8 cellular contexts compared by ENCODE assay signal in genomic region chr3:51966486-51966885, GRCh38. TPM values are rescaled to one million over a fixed set of nuclear protein-coding genes. Genes with fewer than 3 reads are reported as not detected.
DNase-seq lines count a peak whose midpoint lies in the region; ATAC-seq, FAIRE-seq and TF ChIP-seq lines count a peak whose summit lies in the region.

No MANE protein-coding gene starts in this region.

- no peak overlapping the region for H3K27ac Mint-ChIP-seq in activated naive CD4-positive, alpha-beta T cell treated with anti-CD3 and anti-CD28 coated beads for 36 hours
- H3K27ac Mint-ChIP-seq in activated naive CD4-positive, alpha-beta T cell treated with anti-CD3 and anti-CD28 coated beads, Interleukin-2, amount 50 U/mL, for 72 hours, result no peak overlapping the region
- H3K27ac Mint-ChIP-seq in mesothelial cell of epicardium, result peak overlapping the region; percentile 85

- H3K27me3 Mint-ChIP-seq in activated naive CD4-positive, alpha-beta T cell treated with anti-CD3 and anti-CD28 coated beads for 36 hours (ENCODE audit: low read depth), result no peaks in the 10 kb centered on the region
- no peaks in the 10 kb centered on the region for H3K27me3 Mint-ChIP-seq in mesothelial cell of epicardium (ENCODE audit: low read depth)

- H3K9me3 Mint-ChIP-seq in activated naive CD4-positive, alpha-beta T cell treated with anti-CD3 and anti-CD28 coated beads for 36 hours, result no peaks in the 10 kb centered on the region
- H3K9me3 Mint-ChIP-seq in activated naive CD4-positive, alpha-beta T cell treated with anti-CD3 and anti-CD28 coated beads, Interleukin-2, amount 50 U/mL, for 72 hours, result no peaks in the 10 kb centered on the region
- H3K9me3 Mint-ChIP-seq in mesothelial cell of epicardium, result no peaks in the 10 kb centered on the region

- ATAC-seq in activated naive CD4-positive, alpha-beta T cell treated with anti-CD3 and anti-CD28 coated beads, Interleukin-2, amount 50 U/mL, for 72 hours, result no peak
- no peak for ATAC-seq in GM19397 (IDR thresholded peaks at IDR 0.05; ENCODE audit: unreplicated experiment)

- H3K27me3 ChIP-seq in breast epithelium, result no peaks in the 10 kb centered on the region

- peaks cover 2% of the 10 kb centered on the region for H3K36me3 Mint-ChIP-seq in activated naive CD4-positive, alpha-beta T cell treated with anti-CD3 and anti-CD28 coated beads for 36 hours (ENCODE audit: low read depth)
- no peaks in the 10 kb centered on the region for H3K36me3 Mint-ChIP-seq in activated naive CD4-positive, alpha-beta T cell treated with anti-CD3 and anti-CD28 coated beads, Interleukin-2, amount 50 U/mL, for 72 hours
- H3K36me3 Mint-ChIP-seq in mesothelial cell of epicardium, result no peaks in the 10 kb centered on the region

- TF ChIP-seq POLR2A in breast epithelium (IDR thresholded peaks at IDR 0.05), result no peak

- no peak for DNase-seq in activated naive CD4-positive, alpha-beta T cell treated with anti-CD3 and anti-CD28 coated beads for 36 hours
- no peak for DNase-seq in activated naive CD4-positive, alpha-beta T cell treated with anti-CD3 and anti-CD28 coated beads, Interleukin-2, amount 50 U/mL, for 72 hours (ENCODE audit: low spot score in 2 of 2)
- no peak for DNase-seq in breast epithelium (ENCODE audit: low spot score in 2 of 2)
- no peak for DNase-seq in mesothelial cell of epicardium (ENCODE audit: low spot score in 2 of 2, unreplicated experiment in 2 of 2)
- no peak for DNase-seq in urothelium cell line (ENCODE audit: low spot score)
- no peak for DNase-seq in LoVo (ENCODE audit: low spot score)
- DNase-seq in GOT3 (lab: John Stamatoyannopoulos, UW), result no peak

- H3K27ac ChIP-seq in breast epithelium, result peak overlapping the region; percentile 92 to 97

- H3K9me3 ChIP-seq in breast epithelium, result no peaks in the 10 kb centered on the region

- H3K4me1 Mint-ChIP-seq in activated naive CD4-positive, alpha-beta T cell treated with anti-CD3 and anti-CD28 coated beads for 36 hours (ENCODE audit: low read depth), result peaks cover 17% of the 10 kb centered on the region
- peaks cover 36% of the 10 kb centered on the region for H3K4me1 Mint-ChIP-seq in mesothelial cell of epicardium

- CTCF ChIA-PET in activated naive CD4-positive, alpha-beta T cell treated with anti-CD3 and anti-CD28 coated beads for 36 hours (lab: Charles Lee), result interaction anchor here (1.4 kb wide), 1 partner anchor 23 kb away, joined by 3 read pairs; no protein-coding TSS in a partner anchor

- TF ChIP-seq CTCF in breast epithelium (IDR thresholded peaks at IDR 0.05), result no peak
- no peak for TF ChIP-seq CTCF in mesothelial cell of epicardium (IDR thresholded peaks at IDR 0.05; ENCODE audit: unreplicated experiment)

- peaks cover 15 to 20% of the 10 kb centered on the region in 2 donors for H3K4me1 ChIP-seq in breast epithelium

- peak overlapping the region; percentile 63 to 92 (median 74) for H3K4me3 ChIP-seq in breast epithelium

- intact Hi-C loops in activated naive CD4-positive, alpha-beta T cell treated with anti-CD3 and anti-CD28 coated beads for 36 hours (cut with micrococcal nuclease), result no loop called here
- intact Hi-C loops in breast epithelium (cut with DNase I; ENCODE audit: low total_unique reads), result no loop called here

- no peaks in the 10 kb centered on the region for H3K36me3 ChIP-seq in breast epithelium

- FAIRE-seq in urothelium cell line (lab: Jason Lieb, UNC), result peak; percentile 37

- H3K4me3 Mint-ChIP-seq in activated naive CD4-positive, alpha-beta T cell treated with anti-CD3 and anti-CD28 coated beads for 36 hours, result peak overlapping the region; percentile 74
- H3K4me3 Mint-ChIP-seq in mesothelial cell of epicardium, result peak overlapping the region; percentile 78

RNA-seq across cellular contexts. Expression of gene PCBP4, which starts 0.8 kb away (rescaled TPM):
- 1 to 10 TPM; 8.9 to 9.1 TPM for total RNA-seq in activated naive CD4-positive, alpha-beta T cell treated with anti-CD3 and anti-CD28 coated beads for 36 hours
- total RNA-seq in activated naive CD4-positive, alpha-beta T cell treated with anti-CD3 and anti-CD28 coated beads, Interleukin-2, amount 50 U/mL, for 72 hours, result 10 to 100 TPM; 11.3 to 14.3 TPM
- total RNA-seq in breast epithelium (10 to 100 TPM; 36.2 to 51.8 (median 51.2) TPM), mesothelial cell of epicardium (58.3 to 62.0 TPM (median 59.8 TPM) in 3 replicates)

RNA-seq across cellular contexts. Expression of gene ABHD14B, which starts 7.4 kb away (rescaled TPM):
- total RNA-seq in activated naive CD4-positive, alpha-beta T cell treated with anti-CD3 and anti-CD28 coated beads for 36 hours, result 10 to 100 TPM; 81.8 to 85.8 TPM
- 10 to 100 TPM; 21.4 to 62.4 TPM for total RNA-seq in activated naive CD4-positive, alpha-beta T cell treated with anti-CD3 and anti-CD28 coated beads, Interleukin-2, amount 50 U/mL, for 72 hours
- 100 to 1,000 TPM in 1 of 3 donors, 10 to 100 TPM in 2; 62.3 to 122 (median 74.3) TPM for total RNA-seq in breast epithelium
- total RNA-seq in mesothelial cell of epicardium, result 25.9 to 27.2 TPM (median 26.0 TPM) in 3 replicates

RNA-seq across cellular contexts. Expression of gene ABHD14A, which starts 8.4 kb away (rescaled TPM):
- 1 to 10 TPM; 5.4 to 5.7 TPM for total RNA-seq in activated naive CD4-positive, alpha-beta T cell treated with anti-CD3 and anti-CD28 coated beads for 36 hours
- total RNA-seq in activated naive CD4-positive, alpha-beta T cell treated with anti-CD3 and anti-CD28 coated beads, Interleukin-2, amount 50 U/mL, for 72 hours, result 1 to 10 TPM; 7.7 to 9.0 TPM
- total RNA-seq in breast epithelium (10 to 100 TPM; 16.1 to 32.6 (median 17.1) TPM), mesothelial cell of epicardium (13.7 to 15.5 TPM (median 14.8 TPM) in 3 replicates)

RNA-seq across cellular contexts. Expression of gene GPR62, which starts 11.3 kb away (rescaled TPM):
- total RNA-seq in activated naive CD4-positive, alpha-beta T cell treated with anti-CD3 and anti-CD28 coated beads for 36 hours, result not detected
- not detected for total RNA-seq in activated naive CD4-positive, alpha-beta T cell treated with anti-CD3 and anti-CD28 coated beads, Interleukin-2, amount 50 U/mL, for 72 hours
- total RNA-seq in breast epithelium (under 1 TPM in 1 of 3 donors, not detected in 2; 0.16 TPM), mesothelial cell of epicardium (0.22 to 0.36 TPM (median 0.33 TPM) in 3 replicates)

RNA-seq across cellular contexts. Expression of gene ACY1, which starts 16.8 kb away (rescaled TPM):
- total RNA-seq in activated naive CD4-positive, alpha-beta T cell treated with anti-CD3 and anti-CD28 coated beads for 36 hours, result 10 to 100 TPM; 62.1 to 68.9 TPM
- 10 to 100 TPM; 54.7 to 78.5 TPM for total RNA-seq in activated naive CD4-positive, alpha-beta T cell treated with anti-CD3 and anti-CD28 coated beads, Interleukin-2, amount 50 U/mL, for 72 hours
- total RNA-seq in breast epithelium (10 to 100 TPM; 40.0 to 49.2 (median 46.4) TPM), mesothelial cell of epicardium (47.8 to 59.0 TPM (median 58.7 TPM) in 3 replicates)
